Comparison of ENCODE assay signal across 27 cellular contexts in the genomic region with DNA sequence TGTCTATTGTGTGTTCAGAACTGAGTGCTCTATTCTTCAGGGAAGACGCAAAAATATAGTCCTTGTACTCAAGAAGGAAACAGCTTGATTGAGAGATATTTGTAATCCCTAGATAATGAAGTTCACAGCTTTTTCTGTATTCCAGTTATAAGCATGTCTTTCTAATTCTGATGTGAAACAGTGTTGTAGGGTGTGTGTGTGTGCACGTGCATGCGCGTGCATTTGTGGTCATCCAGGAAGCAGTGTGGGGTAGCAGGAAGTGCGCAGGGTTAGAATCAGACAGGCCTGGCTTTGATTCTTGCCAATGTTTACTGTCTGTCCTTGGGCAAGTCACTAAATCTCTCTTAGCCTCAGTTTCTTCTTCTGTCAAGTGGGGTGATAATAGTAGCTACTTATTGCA.
"Had no signal": no experiment of that assay in that cellular context is flagged by ENCODE, and none has a peak within 500 bp of the region (broad histone marks: within the 10 kb centered on the region; RNA-seq: fewer than 3 reads in every experiment).

No MANE protein-coding gene starts in this region.

- H3K27ac Mint-ChIP-seq: activated CD4-positive, alpha-beta memory T cell treated with anti-CD3 and anti-CD28 coated beads, Interleukin-2, amount 10 ng/mL, durations not matched to agents 7 days and 5 days; activated CD4-positive, alpha-beta T cell treated with anti-CD3 and anti-CD28 coated beads, Interleukin-2, amount 10 ng/mL, durations not matched to agents 7 days and 5 days; activated naive CD8-positive, alpha-beta T cell treated with anti-CD3 and anti-CD28 coated beads, Interleukin-2, amount 50 U/mL, for 24 hours; immature natural killer cell; mesothelial cell of epicardium; neural progenitor cell; T-helper 17 cell; WTC11 had no signal

- H3K36me3 Mint-ChIP-seq: immature natural killer cell, mesothelial cell of epicardium, neural progenitor cell, WTC11 had no signal

- H3K4me3 ChIP-seq: heart left ventricle, neural progenitor cell, right atrium auricular region, spleen, thoracic aorta, vagina had no signal

- H3K4me3 Mint-ChIP-seq: activated CD4-positive, alpha-beta memory T cell treated with anti-CD3 and anti-CD28 coated beads, Interleukin-2, amount 10 ng/mL, durations not matched to agents 7 days and 5 days; activated CD4-positive, alpha-beta T cell treated with anti-CD3 and anti-CD28 coated beads, Interleukin-2, amount 10 ng/mL, durations not matched to agents 7 days and 5 days; activated naive CD8-positive, alpha-beta T cell treated with anti-CD3 and anti-CD28 coated beads, Interleukin-2, amount 50 U/mL, for 24 hours; immature natural killer cell; mesothelial cell of epicardium; neural progenitor cell; T-helper 17 cell; WTC11 had no signal

- H3K36me3 ChIP-seq: neural progenitor cell, right atrium auricular region, spleen, vagina had no signal

- H3K9me3 Mint-ChIP-seq: activated CD4-positive, alpha-beta memory T cell treated with anti-CD3 and anti-CD28 coated beads, Interleukin-2, amount 10 ng/mL, durations not matched to agents 7 days and 5 days; activated CD4-positive, alpha-beta T cell treated with anti-CD3 and anti-CD28 coated beads, Interleukin-2, amount 10 ng/mL, durations not matched to agents 7 days and 5 days; activated naive CD8-positive, alpha-beta T cell treated with anti-CD3 and anti-CD28 coated beads, Interleukin-2, amount 50 U/mL, for 24 hours; immature natural killer cell; mesothelial cell of epicardium; naive thymus-derived CD4-positive, alpha-beta T cell; neural progenitor cell had no signal

- DNase-seq: activated CD4-positive, alpha-beta memory T cell treated with anti-CD3 and anti-CD28 coated beads, Interleukin-2, amount 10 ng/mL, durations not matched to agents 7 days and 5 days; activated CD4-positive, alpha-beta T cell treated with anti-CD3 and anti-CD28 coated beads for 1 hour; activated CD4-positive, alpha-beta T cell treated with anti-CD3 and anti-CD28 coated beads, Interleukin-2, amount 10 ng/mL, durations not matched to agents 7 days and 5 days; activated effector memory CD4-positive, alpha-beta T cell treated with Interleukin-2 at 50 U/mL for 16 hours; activated naive CD4-positive, alpha-beta T cell treated with Interleukin-2 at 50 U/mL for 16 hours; activated naive CD8-positive, alpha-beta T cell treated with anti-CD3 and anti-CD28 coated beads, Interleukin-2, amount 50 U/mL, for 24 hours; amygdala; effector CD8-positive, alpha-beta T cell; heart left ventricle; hypothalamus; immature natural killer cell; kidney; left colon; occipital lobe; spleen; stimulated activated naive CD4-positive, alpha-beta T cell treated with Interleukin-2 at 50 U/mL for 16 hours; T-helper 17 cell; T1000; trophoblast cell had no signal

- H3K9me3 ChIP-seq: heart left ventricle, right atrium auricular region, spleen, thoracic aorta, vagina had no signal

- H3K4me1 Mint-ChIP-seq: activated CD4-positive, alpha-beta memory T cell treated with anti-CD3 and anti-CD28 coated beads, Interleukin-2, amount 10 ng/mL, durations not matched to agents 7 days and 5 days; activated naive CD8-positive, alpha-beta T cell treated with anti-CD3 and anti-CD28 coated beads, Interleukin-2, amount 50 U/mL, for 24 hours; immature natural killer cell had no signal

- H3K27ac ChIP-seq: heart left ventricle, neural progenitor cell, right atrium auricular region, spleen, thoracic aorta, vagina had no signal

- H3K27me3 ChIP-seq: heart left ventricle, neural progenitor cell, right atrium auricular region, vagina had no signal

- ATAC-seq: activated naive CD8-positive, alpha-beta T cell treated with anti-CD3 and anti-CD28 coated beads, Interleukin-2, amount 50 U/mL, for 24 hours; heart left ventricle; left colon; naive thymus-derived CD4-positive, alpha-beta T cell; SK-N-SH treated with all-trans-retinoic acid at 6 μM for 48 hours; T-helper 17 cell; WTC11 had no signal

- H3K27me3 Mint-ChIP-seq: activated CD4-positive, alpha-beta T cell treated with anti-CD3 and anti-CD28 coated beads, Interleukin-2, amount 10 ng/mL, durations not matched to agents 7 days and 5 days; activated naive CD8-positive, alpha-beta T cell treated with anti-CD3 and anti-CD28 coated beads, Interleukin-2, amount 50 U/mL, for 24 hours had no signal
